18 cellular contexts compared by ENCODE assay signal in the genomic region with DNA sequence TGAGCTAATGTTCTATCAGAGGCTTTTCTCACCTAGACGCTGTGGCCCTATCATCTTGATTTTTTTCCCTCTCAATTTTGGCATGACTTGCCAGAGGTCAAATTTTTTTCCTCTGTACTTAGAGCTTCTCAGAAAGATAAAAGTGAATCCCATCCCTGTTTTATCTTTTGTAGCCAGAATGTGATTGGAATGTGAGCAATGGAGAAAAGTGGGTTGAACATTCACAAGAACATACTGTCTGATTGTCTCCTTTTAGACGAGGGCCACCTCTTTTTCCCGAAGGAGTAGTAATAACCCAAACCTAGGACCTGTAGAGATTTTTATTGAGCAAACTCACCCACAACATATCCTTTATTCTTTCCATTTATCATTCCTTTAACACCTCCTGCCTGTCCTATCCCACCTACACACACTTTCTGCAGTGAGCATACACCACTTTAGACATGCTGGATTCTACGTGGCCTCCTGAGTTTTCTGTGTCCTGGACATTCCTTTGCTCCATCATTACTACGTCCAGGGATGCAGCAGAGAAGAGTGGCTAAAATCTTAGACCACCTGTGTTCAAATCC. TPM values are rescaled to one million over a fixed set of nuclear protein-coding genes. Genes with fewer than 3 reads are reported as not detected.
DNase-seq lines count a peak whose midpoint lies in the region; FAIRE-seq and TF ChIP-seq lines count a peak whose summit lies in the region.
"Had no signal": no experiment of that assay in that cellular context is flagged by ENCODE, and none has a peak within 500 bp of the region (broad histone marks: within the 10 kb centered on the region; RNA-seq: fewer than 3 reads in every experiment).

No MANE protein-coding gene starts in this region.

- H3K4me3 Mint-ChIP-seq in HFFc6 (no peak overlapping the region; the same call in 1 of the 2 replicates), astrocyte (ENCODE audit: unreplicated experiment) (peak overlapping the region; percentile 3), nephron (no peak overlapping the region)
- H3K4me3 Mint-ChIP-seq: CD4-positive, alpha-beta T cell had no signal

- H3K27ac Mint-ChIP-seq in HFFc6: peak overlapping the region; percentile 4; the same call in 1 of the 2 replicates
- peak overlapping the region; percentile 28 for H3K27ac Mint-ChIP-seq in astrocyte (ENCODE audit: unreplicated experiment)
- H3K27ac Mint-ChIP-seq in nephron: peak overlapping the region; percentile 7 to 36 (median 10)
- H3K27ac Mint-ChIP-seq: CD4-positive, alpha-beta T cell had no signal

- H3K4me2 ChIP-seq in astrocyte (ENCODE audit: low read length): no peak overlapping the region
- H3K4me2 ChIP-seq: KMS-11 had no signal

- no peak for DNase-seq in HFFc6
- DNase-seq in astrocyte (ENCODE audit: low read depth): no peak
- DNase-seq in mesenteric fat pad (ENCODE audit: low spot score): no peak
- no peak for DNase-seq in T1000 (lab: John Stamatoyannopoulos, UW)
- no peak for DNase-seq in SHP77 (lab: John Stamatoyannopoulos, UW)
- DNase-seq: CD4-positive, alpha-beta T cell; GM23248; HCEC 1CT; NCI-H1417; NCI-H187 treated with DMSO at 0.1 percent for 48 hours; NCI-H2227 treated with DMSO at 0.1 percent for 48 hours; NCI-H524 treated with DMSO at 0.1 percent for 48 hours; SIG-M5 had no signal

- H3K4me1 ChIP-seq in astrocyte (ENCODE audit: insufficient read depth, low read length): peaks cover 28% of the 10 kb centered on the region

- no peaks in the 10 kb centered on the region for H3K79me2 ChIP-seq in astrocyte (ENCODE audit: insufficient read depth, low read length)

- H3K9me3 ChIP-seq in astrocyte (ENCODE audit: insufficient read depth, low read depth, low read length): no peaks in the 10 kb centered on the region

- H3K4me1 Mint-ChIP-seq in HFFc6 (ENCODE audit: low read depth) (peaks cover 72% of the 10 kb centered on the region), astrocyte (ENCODE audit: low read depth, unreplicated experiment) (peaks cover 60% of the 10 kb centered on the region), nephron (peaks cover 59% of the 10 kb centered on the region)

- no peak overlapping the region for H3K9ac ChIP-seq in astrocyte (ENCODE audit: low read length)
- H3K9ac ChIP-seq: GM23248, KMS-11 had no signal

- H3K4me3 ChIP-seq in astrocyte (ENCODE audit: insufficient read depth, low read depth, low read length): no peak overlapping the region
- H3K4me3 ChIP-seq: GM12878, GM23248 had no signal

- H2AFZ ChIP-seq in astrocyte (ENCODE audit: low read depth, low read length): no peak overlapping the region
- H2AFZ ChIP-seq: GM23248 had no signal

- H4K20me1 ChIP-seq in astrocyte (ENCODE audit: insufficient read depth, low read length): peaks cover 15% of the 10 kb centered on the region

- H3K27me3 Mint-ChIP-seq in HFFc6 (ENCODE audit: insufficient read depth): peaks cover 1% of the 10 kb centered on the region
- no peaks in the 10 kb centered on the region for H3K27me3 Mint-ChIP-seq in astrocyte (ENCODE audit: low read depth, unreplicated experiment)
- H3K27me3 Mint-ChIP-seq in nephron (ENCODE audit: low read depth): peaks cover 41% of the 10 kb centered on the region
- H3K27me3 Mint-ChIP-seq: CD4-positive, alpha-beta T cell had no signal

- peak; percentile 73 for FAIRE-seq in A204.1 (lab: Jason Lieb, UNC)
- no peak for FAIRE-seq in astrocyte (lab: Jason Lieb, UNC)
- FAIRE-seq: GM12878, GM19239 had no signal

- H3K36me3 ChIP-seq in astrocyte (ENCODE audit: insufficient read depth, low read length): peaks cover 7% of the 10 kb centered on the region

- H3K9me3 Mint-ChIP-seq in HFFc6 (no peaks in the 10 kb centered on the region), astrocyte (ENCODE audit: unreplicated experiment) (no peaks in the 10 kb centered on the region), nephron (no peaks in the 10 kb centered on the region)
- H3K9me3 Mint-ChIP-seq: CD4-positive, alpha-beta T cell had no signal

- H3K36me3 Mint-ChIP-seq in HFFc6 (ENCODE audit: low read depth): peaks cover 26% of the 10 kb centered on the region
- peaks cover 12% of the 10 kb centered on the region for H3K36me3 Mint-ChIP-seq in astrocyte (ENCODE audit: low read depth, unreplicated experiment)
- H3K36me3 Mint-ChIP-seq in nephron (ENCODE audit: low read depth): peaks cover 9% of the 10 kb centered on the region

- H3K27ac ChIP-seq in astrocyte (ENCODE audit: low read depth, low read length): no peak overlapping the region
- H3K27ac ChIP-seq: KMS-11 had no signal

- TF ChIP-seq CTCF in HFFc6 (IDR thresholded peaks at IDR 0.05) (no peak), astrocyte (IDR thresholded peaks at IDR 0.05; ENCODE audit: insufficient read depth, low read depth, low read length) (no peak), nephron (IDR thresholded peaks at IDR 0.05; ENCODE audit: unreplicated experiment in 3 of 3) (no peak)

- H3K27me3 ChIP-seq in astrocyte (ENCODE audit: insufficient read depth, low read length): no peaks in the 10 kb centered on the region

RNA-seq across cellular contexts. Expression of a gene that starts 15.9 kb away (rescaled TPM):
- 100 to 1,000 TPM; 390 to 518 (median 442) TPM for total RNA-seq in HFFc6 (2021; fragmentation: NEBNext Ultra II Directional; extraction: Animal tissue kit (Norgen Biotek cat#: 25700))
- 1,137 and 1,257 TPM in 2 replicates for total RNA-seq in astrocyte
- total RNA-seq in mesenteric fat pad: 650 TPM

RNA-seq across cellular contexts. Expression of a gene that starts 59.1 kb away (rescaled TPM):
- total RNA-seq in HFFc6 (2021; fragmentation: NEBNext Ultra II Directional; extraction: Animal tissue kit (Norgen Biotek cat#: 25700)): 1,000 to 10,000 TPM; 1,164 to 1,256 (median 1,179) TPM
- total RNA-seq in astrocyte: 1,415 and 1,482 TPM in 2 replicates
- 750 TPM for total RNA-seq in mesenteric fat pad
